8 cellular contexts compared by ENCODE assay signal in genomic region chr2:218908721-218909619, GRCh38. TPM values are rescaled to one million over a fixed set of nuclear protein-coding genes. Genes with fewer than 3 reads are reported as not detected.
A peak's percentile ranks its signal among the peaks of the same experiment; 100 is the strongest.
DNase-seq lines count a peak whose midpoint lies in the region; ATAC-seq and TF ChIP-seq lines count a peak whose summit lies in the region.

No MANE protein-coding gene starts in this region.

- POLR2A ChIA-PET in PC-9 (lab: Charles Lee; ENCODE audit: unreplicated experiment), result interaction anchor here (0.5 to 1.0 kb wide), 4 partner anchors 13 to 509 kb away, joined by 3 to 7 read pairs (median 4); partner anchors contain the start of gene CTDSP1

- H3K27ac ChIP-seq in PC-9, result peak overlapping the region; percentile 59

- no peaks in the 10 kb centered on the region for H3K36me3 ChIP-seq in PC-9 (ENCODE audit: low read depth)

- no peaks in the 10 kb centered on the region for H4K20me1 ChIP-seq in PC-9 (ENCODE audit: insufficient read depth)

- peaks cover 23% of the 10 kb centered on the region for H3K27me3 Mint-ChIP-seq in nephron (ENCODE audit: low read depth)

- no peaks in the 10 kb centered on the region for H3K27me3 ChIP-seq in PC-9 (ENCODE audit: insufficient read depth, low read depth)

- no peaks in the 10 kb centered on the region for H3K9me2 ChIP-seq in PC-9 (ENCODE audit: insufficient read depth)

- peak overlapping the region; percentile 67 to 76 (median 71) for H3K27ac Mint-ChIP-seq in nephron

- peak overlapping the region; percentile 91 for H2AFZ ChIP-seq in PC-9

- DNase-seq in DMS 273 (lab: John Stamatoyannopoulos, UW; ENCODE audit: unreplicated experiment) (peak; percentile 98), HuH-7.5 (ENCODE audit: low spot score) (peak; percentile 82), PC-9 (peak; percentile 79 to 90), fibroblast of the aortic adventitia (ENCODE audit: low read depth) (peak; percentile 85)
- DNase-seq in activated T-helper 1 cell treated with anti-CD3 and anti-CD28 coated beads, Interleukin-2, amount 50 U/mL, for 16 hours (ENCODE audit: low read depth in 1 of 2, low spot score in 1 of 2), result peak; percentile 74 to 76
- peak; percentile 66 to 88 (median 82) for DNase-seq in stimulated activated naive CD4-positive, alpha-beta T cell (lab: John Stamatoyannopoulos, UW)

- H3K36me3 Mint-ChIP-seq in nephron (ENCODE audit: low read depth), result no peaks in the 10 kb centered on the region

- CTCF ChIA-PET in PC-9 (lab: Charles Lee), result interaction anchor here (0.6 to 1.9 kb wide), 3 partner anchors 10 to 347 kb away, joined by 4 to 15 read pairs (median 8); no protein-coding TSS in a partner anchor

- peak overlapping the region; percentile 67 for H3K4me3 ChIP-seq in PC-9
- H3K4me3 ChIP-seq in fibroblast of the aortic adventitia (ENCODE audit: low read depth, low read length), result peak overlapping the region; percentile 66

- no peaks in the 10 kb centered on the region for H3K79me2 ChIP-seq in PC-9 (ENCODE audit: low read depth)

- H3K4me1 Mint-ChIP-seq in nephron, result peaks cover 14% of the 10 kb centered on the region

- no peaks in the 10 kb centered on the region for H3K9me3 ChIP-seq in PC-9 (ENCODE audit: insufficient read depth, low read depth)

- peaks cover 9% of the 10 kb centered on the region; the same call in 1 of the 2 replicates for H3F3A ChIP-seq in PC-9 (ENCODE audit: insufficient read depth, low read depth)

- TF ChIP-seq CTCF in PC-9 (conservative IDR thresholded peaks at IDR 0.05), result no peak
- no peak for TF ChIP-seq CTCF in fibroblast of the aortic adventitia (IDR thresholded peaks at IDR 0.05; ENCODE audit: insufficient read depth, low read length)
- TF ChIP-seq CTCF in nephron (IDR thresholded peaks at IDR 0.05; ENCODE audit: unreplicated experiment in 3 of 3), result no peak

- H3K4me1 ChIP-seq in PC-9 (replicated peaks; ENCODE audit: insufficient read depth), result peaks cover 15% of the 10 kb centered on the region

- BruUV-seq in PC-9 (replicated peaks; lab: Mats Ljungman, UMichigan), result TSS peak; percentile 96

- peak overlapping the region; percentile 86 to 93 (median 92) for H3K4me3 Mint-ChIP-seq in nephron

- intact Hi-C loops in PC-9 (cut with micrococcal nuclease; ENCODE audit: unreplicated experiment), result no loop called here

- peak; percentile 95 for ATAC-seq in GM21423 (IDR thresholded peaks at IDR 0.05; ENCODE audit: unreplicated experiment)

- peak overlapping the region; percentile 92 for H3K4me2 ChIP-seq in PC-9

- H3K9me3 Mint-ChIP-seq in nephron, result no peaks in the 10 kb centered on the region

RNA-seq across cellular contexts. Expression of gene WNT10A, which starts 28.3 kb away (rescaled TPM):
- total RNA-seq in PC-9 (2021) (1.2 and 2.3 TPM in 2 replicates), fibroblast of the aortic adventitia (ENCODE audit: low replicate concordance) (not detected in 2 replicates)

RNA-seq across cellular contexts. Expression of gene WNT6, which starts 49.4 kb away (rescaled TPM):
- total RNA-seq in PC-9 (2021) (0.33 and 0.45 TPM in 2 replicates), fibroblast of the aortic adventitia (ENCODE audit: low replicate concordance) (not detected in 2 replicates)

RNA-seq across cellular contexts. Expression of gene CDK5R2, which starts 50.5 kb away (rescaled TPM):
- total RNA-seq in PC-9 (2021) (0.17 and 0.20 TPM in 2 replicates), fibroblast of the aortic adventitia (ENCODE audit: low replicate concordance) (not detected in 2 replicates)

Comparison
In these comparisons a context has a peak if more than half of its experiments do, and no peak if none do; other contexts are left out.
1. Peak in every context shown above with its lines: DNase-seq, ATAC-seq, H3K4me3 ChIP-seq and H3K27ac ChIP-seq.